In the genomic region with DNA sequence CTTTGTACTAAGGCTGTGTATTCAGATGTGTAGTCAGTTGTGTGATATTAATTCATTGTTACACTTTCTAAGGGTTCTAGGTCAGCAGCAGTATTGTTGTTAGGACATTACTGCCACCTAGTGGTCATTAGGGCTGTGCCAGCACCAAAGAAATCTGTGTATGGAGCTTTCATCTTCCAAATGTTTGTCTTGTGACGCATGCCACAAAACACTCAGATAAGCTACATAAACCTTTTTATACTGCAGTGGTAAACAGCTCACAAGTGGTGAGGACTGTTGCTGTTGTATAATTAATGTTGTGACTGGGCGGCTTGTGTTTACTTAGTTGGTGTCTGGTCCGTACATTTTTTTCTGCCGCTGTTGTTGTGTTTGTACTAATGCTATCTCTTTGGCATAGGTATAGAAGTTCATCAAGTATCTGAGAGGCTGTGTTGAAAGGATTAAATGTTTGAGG, we compare ENCODE assay signal across 8 cellular contexts. TPM values are rescaled to one million over a fixed set of nuclear protein-coding genes. Genes with fewer than 3 reads are reported as not detected.
DNase-seq lines count a peak whose midpoint lies in the region; ATAC-seq and TF ChIP-seq lines count a peak whose summit lies in the region.

No MANE protein-coding gene starts in this region.

- no peak overlapping the region; the same call in 1 of the 2 replicates for H3K4me3 ChIP-seq in AG04449 (ENCODE audit: low read depth, low read length)

- H3K4me3 Mint-ChIP-seq in activated CD4-positive, alpha-beta T cell treated with anti-CD3 and anti-CD28 coated beads, Interleukin-2, amount 10 ng/mL, durations not matched to agents 24 days and 14 days: no peak overlapping the region

- ATAC-seq in GM18498 (IDR thresholded peaks at IDR 0.05; ENCODE audit: unreplicated experiment) (peak; percentile 59), HG03103 (IDR thresholded peaks at IDR 0.05; ENCODE audit: low read depth, unreplicated experiment) (peak; percentile 41)

- POLR2A ChIA-PET in AG04449 (lab: Yijun Ruan, JAX): no interaction called here

- no peaks in the 10 kb centered on the region for H3K36me3 Mint-ChIP-seq in activated CD4-positive, alpha-beta T cell treated with anti-CD3 and anti-CD28 coated beads, Interleukin-2, amount 10 ng/mL, durations not matched to agents 24 days and 14 days (ENCODE audit: low read depth)

- H3K27me3 Mint-ChIP-seq in activated CD4-positive, alpha-beta T cell treated with anti-CD3 and anti-CD28 coated beads, Interleukin-2, amount 10 ng/mL, durations not matched to agents 24 days and 14 days: peaks cover under 1% of the 10 kb centered on the region

- H3K4me1 Mint-ChIP-seq in activated CD4-positive, alpha-beta T cell treated with anti-CD3 and anti-CD28 coated beads, Interleukin-2, amount 10 ng/mL, durations not matched to agents 24 days and 14 days: peaks cover 72% of the 10 kb centered on the region

- H3K27ac Mint-ChIP-seq in activated CD4-positive, alpha-beta T cell treated with anti-CD3 and anti-CD28 coated beads, Interleukin-2, amount 10 ng/mL, durations not matched to agents 24 days and 14 days: no peak overlapping the region

- H3K9me3 Mint-ChIP-seq in activated CD4-positive, alpha-beta T cell treated with anti-CD3 and anti-CD28 coated beads, Interleukin-2, amount 10 ng/mL, durations not matched to agents 24 days and 14 days: no peaks in the 10 kb centered on the region

- intact Hi-C loops in activated CD4-positive, alpha-beta T cell treated with anti-CD3 and anti-CD28 coated beads, Interleukin-2, amount 10 ng/mL, durations not matched to agents 24 days and 14 days (cut with micrococcal nuclease): loop anchor here (1.0 to 5.0 kb wide), 3 partner anchors 152 to 1251 kb away; a partner anchor contains a TSS

- DNase-seq in AG04449 (ENCODE audit: low read depth, low spot score): peak; percentile 57
- DNase-seq in NCI-H345 (lab: John Stamatoyannopoulos, UW): peak; percentile 68
- DNase-seq in activated CD4-positive, alpha-beta T cell treated with anti-CD3 and anti-CD28 coated beads, Interleukin-2, amount 10 ng/mL, durations not matched to agents 24 days and 14 days: peak; percentile 89
- DNase-seq in ecto neural progenitor cell (ENCODE audit: low spot score): peak; percentile 53
- peak; percentile 87 for DNase-seq in medulla oblongata (ENCODE audit: extremely low spot score)
- DNase-seq in stimulated activated CD8-positive, alpha-beta memory T cell treated with anti-CD3 and anti-CD28 coated beads, Interleukin-7, amount 100 ng/mL, for 24 hours (ENCODE audit: low read depth): peak; percentile 26

- CTCF ChIA-PET in AG04449 (lab: Yijun Ruan, JAX): interaction anchor here (0.7 to 9.3 kb wide), 66 partner anchors 9 to 419 kb away, joined by 3 to 153 read pairs (median 6); a partner anchor contains a TSS

- TF ChIP-seq CTCF in AG04449 (IDR thresholded peaks at IDR 0.05; ENCODE audit: insufficient read depth, low read length, missing control alignments): peak; percentile 71

RNA-seq across cellular contexts. Expression of a gene that starts 51.7 kb away (rescaled TPM):
- total RNA-seq in activated CD4-positive, alpha-beta T cell treated with anti-CD3 and anti-CD28 coated beads, Interleukin-2, amount 10 ng/mL, durations not matched to agents 24 days and 14 days: 49.5 and 51.2 TPM in 2 replicates

Comparison
In these comparisons a context has a peak if more than half of its experiments do, and no peak if none do; other contexts are left out.
1. DNase-seq: peak in every context shown above with its lines; median percentile 89 in activated CD4-positive, alpha-beta T cell treated with anti-CD3 and anti-CD28 coated beads, Interleukin-2, amount 10 ng/mL, durations not matched to agents 24 days and 14 days; 87 in medulla oblongata; 68 in NCI-H345; 57 in AG04449; 53 in ecto neural progenitor cell; 26 in stimulated activated CD8-positive, alpha-beta memory T cell treated with anti-CD3 and anti-CD28 coated beads, Interleukin-7, amount 100 ng/mL, for 24 hours.